ENCODE assay signal across 9 cellular contexts in the genomic region with DNA sequence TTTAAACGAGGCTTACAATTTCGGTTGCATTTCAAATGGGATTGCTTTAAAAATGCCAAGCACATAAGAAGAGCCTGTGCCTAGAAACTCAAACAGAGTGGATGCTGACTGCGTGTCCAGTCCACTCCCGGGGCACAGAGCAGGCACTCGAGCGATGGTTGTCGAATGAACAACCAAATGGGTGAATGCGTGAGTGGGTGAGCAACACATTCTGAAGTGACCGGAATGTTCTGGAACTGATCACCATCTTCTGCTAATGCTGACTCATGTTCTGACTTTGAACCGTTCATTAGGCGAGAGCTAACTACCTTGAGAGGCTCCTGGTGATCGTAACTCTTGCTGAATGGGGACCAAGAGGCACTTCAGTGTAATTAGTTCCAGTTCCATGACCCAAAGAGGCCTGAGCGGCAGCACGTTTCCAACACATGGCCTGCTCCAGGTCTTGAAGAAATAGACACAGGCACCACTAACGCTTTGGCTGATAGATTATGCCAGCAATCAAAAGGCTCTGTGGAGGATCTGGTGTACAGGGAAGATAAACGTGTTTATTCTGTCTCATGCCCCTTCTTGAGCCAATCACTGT.
A peak's percentile ranks its signal among the peaks of the same experiment; 100 is the strongest.
DNase-seq lines count a peak whose midpoint lies in the region; ATAC-seq and TF ChIP-seq lines count a peak whose summit lies in the region.
"Had no signal": no experiment of that assay in that cellular context is flagged by ENCODE, and none has a peak within 500 bp of the region (broad histone marks: within the 10 kb centered on the region; RNA-seq: fewer than 3 reads in every experiment).

No MANE protein-coding gene starts in this region.

- TF ChIP-seq CTCF in GM12865 (IDR thresholded peaks at IDR 0.05; ENCODE audit: insufficient read depth, low read depth, low read length, missing control alignments) (no peak), HFF-Myc (IDR thresholded peaks at IDR 0.05; ENCODE audit: low read depth, low read length, missing control alignments) (no peak)

- H3K4me3 ChIP-seq in GM12865 (ENCODE audit: low read depth, low read length) (peak overlapping the region; percentile 48), HFF-Myc (replicated peaks; ENCODE audit: low read depth, low read length) (no peak overlapping the region)
- H3K4me3 ChIP-seq: dorsolateral prefrontal cortex had no signal

- ATAC-seq in GM21737 (IDR thresholded peaks at IDR 0.05; ENCODE audit: unreplicated experiment) (no peak), HG03378 (IDR thresholded peaks at IDR 0.05; ENCODE audit: unreplicated experiment) (no peak), HG03442 (IDR thresholded peaks at IDR 0.05; ENCODE audit: unreplicated experiment) (no peak)

- DNase-seq in GM12865 (ENCODE audit: low read depth) (peak; percentile 56), HFF-Myc (ENCODE audit: extremely low read depth, low read depth) (peak; percentile 15), left kidney (ENCODE audit: low read depth, low spot score) (peak; percentile 52), NCI-H1694 treated with DMSO at 0.1 percent for 48 hours (lab: John Stamatoyannopoulos, UW) (no peak)
- DNase-seq in activated CD4-positive, alpha-beta T cell treated with anti-CD3 and anti-CD28 coated beads, Interleukin-2, amount 50 U/mL, for 24 hours (ENCODE audit: low read depth in 1 of 2, low spot score in 1 of 2) = peak; percentile 35 to 39
